23 cellular contexts compared by ENCODE assay signal in genomic region chr3:169268286-169268776, GRCh38.
DNase-seq lines count a peak whose midpoint lies in the region; FAIRE-seq and TF ChIP-seq lines count a peak whose summit lies in the region.
"Had no signal": no experiment of that assay in that cellular context is flagged by ENCODE, and none has a peak within 500 bp of the region (broad histone marks: within the 10 kb centered on the region; RNA-seq: fewer than 3 reads in every experiment).

No MANE protein-coding gene starts in this region.

- TF ChIP-seq POLR2A in H1 (IDR thresholded peaks at IDR 0.05; ENCODE audit: control extremely low read depth in 1 of 2, low read depth in 2 of 2, low read length in 2 of 2), result no peak

- H3K9me3 ChIP-seq in HUES48 (ENCODE audit: control insufficient read depth, insufficient read depth, low read length), result no peaks in the 10 kb centered on the region
- H3K9me3 ChIP-seq in H1 (ENCODE audit: insufficient read depth in 2 of 2, low read depth in 1 of 2, low read length in 1 of 2), result no peaks in the 10 kb centered on the region
- no peaks in the 10 kb centered on the region for H3K9me3 ChIP-seq in neural progenitor cell (ENCODE audit: low read depth)
- no peaks in the 10 kb centered on the region for H3K9me3 ChIP-seq in WERI-Rb-1 (ENCODE audit: severe bottlenecking)
- H3K9me3 ChIP-seq: gastrocnemius medialis, MG63, psoas muscle had no signal

- H2BK15ac ChIP-seq in H1 (ENCODE audit: low read length), result no peak overlapping the region

- H3K9ac ChIP-seq in HUES48 (ENCODE audit: low read depth, low read length), result no peak overlapping the region
- no peak overlapping the region for H3K9ac ChIP-seq in H1 (replicated peaks in 1 of 4; ENCODE audit: extremely low read depth in 1 of 4, low read depth in 3 of 4, low read length in 3 of 4)
- no peak overlapping the region for H3K9ac ChIP-seq in neural progenitor cell

- CTCF ChIA-PET in Calu3 (lab: Charles Lee), result interaction anchor here (0.5 to 1.0 kb wide), 2 partner anchors 53 to 122 kb away, joined by 3 to 7 read pairs; no protein-coding TSS in a partner anchor
- CTCF ChIA-PET in H1 (lab: Charles Lee; ENCODE audit: partially characterized antibody), result no interaction called here

- no TSS peak for BruUV-seq in Calu3 (replicated peaks; lab: Mats Ljungman, UMichigan)

- H3K18ac ChIP-seq in H1 (ENCODE audit: extremely low read depth, low read length), result no peak overlapping the region

- H3K23me2 ChIP-seq in H1 (ENCODE audit: low read depth, low read length), result no peaks in the 10 kb centered on the region

- intact Hi-C loops in Calu3 (cut with micrococcal nuclease; ENCODE audit: unreplicated experiment), result loop anchor here (2.0 kb wide), 1 partner anchor 18 kb away; no protein-coding TSS in a partner anchor

- peak overlapping the region; percentile 55 for H3K27ac Mint-ChIP-seq in Calu3 (ENCODE audit: unreplicated experiment)
- no peak overlapping the region for H3K27ac Mint-ChIP-seq in neural progenitor cell
- H3K27ac Mint-ChIP-seq: CD8-positive, alpha-beta memory T cell; endodermal cell had no signal

- H3K4me3 Mint-ChIP-seq in Calu3 (ENCODE audit: low read depth, unreplicated experiment), result peak overlapping the region; percentile 52
- no peak overlapping the region for H3K4me3 Mint-ChIP-seq in neural progenitor cell
- H3K4me3 Mint-ChIP-seq: CD8-positive, alpha-beta memory T cell; endodermal cell had no signal

- DNase-seq in Calu3 (no peak), H1 (ENCODE audit: low read depth in 1 of 2, low spot score in 2 of 2) (no peak), neural progenitor cell (ENCODE audit: low spot score) (no peak), NCI-H82 treated with DMSO at 0.1 percent for 48 hours (lab: John Stamatoyannopoulos, UW; ENCODE audit: unreplicated experiment) (no peak), WERI-Rb-1 (no peak), T-helper 9 cell (no peak)
- DNase-seq in stimulated activated CD4-positive, alpha-beta T cell treated with anti-CD3 and anti-CD28 coated beads, Interleukin-4, amount 100 ng/mL, for 24 hours, result no peak
- DNase-seq: activated naive CD4-positive, alpha-beta T cell treated with anti-CD3 and anti-CD28 coated beads, Interleukin-2, amount 50 U/mL, for 16 hours; AML-193; CD8-positive, alpha-beta memory T cell; endodermal cell; gastrocnemius medialis; HCEC 1CT; hypothalamus; left ventricle myocardium superior; MG63; NCI-H1694 treated with DMSO at 0.1 percent for 48 hours; psoas muscle had no signal

- peaks cover 10% of the 10 kb centered on the region for H3K36me3 Mint-ChIP-seq in Calu3 (ENCODE audit: insufficient read depth, unreplicated experiment)
- H3K36me3 Mint-ChIP-seq in neural progenitor cell, result no peaks in the 10 kb centered on the region
- H3K36me3 Mint-ChIP-seq: CD8-positive, alpha-beta memory T cell had no signal

- H3K4me1 Mint-ChIP-seq in Calu3 (ENCODE audit: low read depth, unreplicated experiment) (peaks cover 76% of the 10 kb centered on the region), neural progenitor cell (peaks cover 27% of the 10 kb centered on the region)
- H3K4me1 Mint-ChIP-seq: CD8-positive, alpha-beta memory T cell had no signal

- no peaks in the 10 kb centered on the region for H3K27me3 ChIP-seq in HUES48 (ENCODE audit: control insufficient read depth, insufficient read depth, low read length)
- H3K27me3 ChIP-seq in H1 (replicated peaks in 1 of 4; ENCODE audit: control insufficient read depth in 3 of 4, extremely low read depth in 1 of 4, insufficient read depth in 3 of 4, low read length in 3 of 4), result no peaks in the 10 kb centered on the region
- H3K27me3 ChIP-seq in neural progenitor cell, result no peaks in the 10 kb centered on the region
- H3K27me3 ChIP-seq in WERI-Rb-1 (ENCODE audit: insufficient read depth, low read depth, severe bottlenecking), result no peaks in the 10 kb centered on the region
- H3K27me3 ChIP-seq: gastrocnemius medialis, MG63 had no signal

- H3K9me3 Mint-ChIP-seq in Calu3 (ENCODE audit: low read depth, unreplicated experiment) (no peaks in the 10 kb centered on the region), neural progenitor cell (no peaks in the 10 kb centered on the region)
- H3K9me3 Mint-ChIP-seq: endodermal cell had no signal

- no peaks in the 10 kb centered on the region for H4K20me1 ChIP-seq in H1 (replicated peaks in 1 of 2; ENCODE audit: control insufficient read depth in 1 of 2, insufficient read depth in 2 of 2, low read length in 2 of 2)
- H4K20me1 ChIP-seq in neural progenitor cell (ENCODE audit: low read depth), result no peaks in the 10 kb centered on the region

- H3K27ac ChIP-seq in HUES48 (ENCODE audit: low read depth, low read length), result peak overlapping the region; percentile 63
- H3K27ac ChIP-seq in H1 (ENCODE audit: low read depth, low read length), result no peak overlapping the region
- H3K27ac ChIP-seq in neural progenitor cell, result no peak overlapping the region
- H3K27ac ChIP-seq in WERI-Rb-1, result no peak overlapping the region
- H3K27ac ChIP-seq: coronary artery, gastrocnemius medialis, psoas muscle had no signal

- no peak overlapping the region for H4K91ac ChIP-seq in H1 (replicated peaks; ENCODE audit: insufficient read length, low read length)

- H2AFZ ChIP-seq in H1 (ENCODE audit: low read length), result no peak overlapping the region
- no peak overlapping the region for H2AFZ ChIP-seq in neural progenitor cell (replicated peaks)

- H3K36me3 ChIP-seq in HUES48 (ENCODE audit: control insufficient read depth, insufficient read depth, low read length) (no peaks in the 10 kb centered on the region), H1 (ENCODE audit: control insufficient read depth in 2 of 4, insufficient read depth in 4 of 4, low read length in 3 of 4) (no peaks in the 10 kb centered on the region), neural progenitor cell (no peaks in the 10 kb centered on the region), WERI-Rb-1 (no peaks in the 10 kb centered on the region)
- H3K36me3 ChIP-seq: gastrocnemius medialis, MG63 had no signal

- no peak for TF ChIP-seq RAD21 in H1 (IDR thresholded peaks at IDR 0.05 in 1 of 2, conservative IDR thresholded peaks at IDR 0.05 in 1 of 2; ENCODE audit: low read depth in 2 of 2, low read length in 2 of 2)

- H4K8ac ChIP-seq in H1 (ENCODE audit: extremely low read depth, insufficient read depth, low read length), result no peak overlapping the region

- H3K4me1 ChIP-seq in HUES48 (ENCODE audit: control insufficient read depth, insufficient read depth, low read length) (peaks cover 18% of the 10 kb centered on the region), H1 (replicated peaks in 1 of 4; ENCODE audit: control insufficient read depth in 3 of 4, insufficient read depth in 4 of 4, low read length in 3 of 4) (peaks cover 0 to 4% (median 4%) of the 10 kb centered on the region in 4 experiments; a peak in 3 of 7 replicates), neural progenitor cell (peaks cover 21% of the 10 kb centered on the region)
- H3K4me1 ChIP-seq: gastrocnemius medialis, psoas muscle had no signal

- H3K27me3 Mint-ChIP-seq in Calu3 (ENCODE audit: unreplicated experiment) (no peaks in the 10 kb centered on the region), neural progenitor cell (ENCODE audit: insufficient read depth, low read depth) (no peaks in the 10 kb centered on the region)
- H3K27me3 Mint-ChIP-seq: CD8-positive, alpha-beta memory T cell had no signal

- H2BK20ac ChIP-seq in H1 (ENCODE audit: low read length), result no peak overlapping the region

- TF ChIP-seq CTCF in Calu3 (IDR thresholded peaks at IDR 0.05; ENCODE audit: unreplicated experiment), result no peak
- TF ChIP-seq CTCF in H1 (IDR thresholded peaks at IDR 0.05; ENCODE audit: control extremely low read depth in 1 of 3, insufficient read depth in 1 of 3, low read depth in 1 of 3, low read length in 3 of 3), result no peak
- no peak for TF ChIP-seq CTCF in neural progenitor cell (IDR thresholded peaks at IDR 0.05)
- TF ChIP-seq CTCF in WERI-Rb-1 (IDR thresholded peaks at IDR 0.05; ENCODE audit: low read depth, low read length), result no peak

- no peaks in the 10 kb centered on the region for H3K79me1 ChIP-seq in H1 (ENCODE audit: low read depth, low read length)

- WGBS in H1 (ENCODE audit: extremely low coverage in 1 of 2, insufficient coverage in 1 of 2, insufficient read length in 1 of 2, insufficient replicate concordance in 2 of 2, low coverage in 1 of 2, low lambda C conversion rate in 2 of 2, missing lambda C conversion rate in 1 of 2), 2 experiments, result 84% methylated on average over 3 of the region's 3 CpGs; no CpG with 5 or more reads in 1 of the 2 experiments

- H2AK5ac ChIP-seq in H1 (ENCODE audit: low read depth, low read length), result no peak overlapping the region

- no peak for TF ChIP-seq EP300 in H1 (IDR thresholded peaks at IDR 0.05; ENCODE audit: borderline replicate concordance in 1 of 2, low read depth in 2 of 2, low read length in 2 of 2)

- POLR2A ChIA-PET in H1 (lab: Charles Lee; ENCODE audit: partially characterized antibody), result interaction anchor here (0.7 kb wide), 1 partner anchor 32 kb away, joined by 3 read pairs; no protein-coding TSS in a partner anchor

- H2BK5ac ChIP-seq in H1 (ENCODE audit: low read depth, low read length), result no peak overlapping the region

- peak overlapping the region; percentile 30 to 31; a peak in 3 of 4 replicates for H3K4me2 ChIP-seq in H1 (ENCODE audit: insufficient read depth in 1 of 2, low read depth in 2 of 2, low read length in 2 of 2)
- H3K4me2 ChIP-seq in neural progenitor cell, result peak overlapping the region; percentile 8

- no peak overlapping the region for H3K14ac ChIP-seq in H1 (ENCODE audit: insufficient read length)

- no peak overlapping the region for H3K4ac ChIP-seq in H1 (replicated peaks; ENCODE audit: insufficient read length, low read depth, low read length)

- no peak overlapping the region; the same call in 1 of the 2 replicates for H3K4me3 ChIP-seq in HUES48 (ENCODE audit: low read depth, low read length)
- H3K4me3 ChIP-seq in H1 (ENCODE audit: extremely low read depth in 1 of 4, insufficient read depth in 2 of 4, low read depth in 3 of 4, low read length in 4 of 4), result peak overlapping the region in 1 of 4 experiments; percentile 5; a peak in 1 of 8 replicates
- no peak overlapping the region for H3K4me3 ChIP-seq in neural progenitor cell
- no peak overlapping the region for H3K4me3 ChIP-seq in WERI-Rb-1 (ENCODE audit: low read depth, low read length)
- H3K4me3 ChIP-seq: coronary artery, gastrocnemius medialis, K562, MG63, psoas muscle had no signal

- H3K79me2 ChIP-seq in H1 (ENCODE audit: control insufficient read depth in 1 of 2, insufficient read depth in 2 of 2, low read length in 2 of 2), result no peaks in the 10 kb centered on the region
- no peaks in the 10 kb centered on the region for H3K79me2 ChIP-seq in neural progenitor cell (ENCODE audit: low read depth)

- H3F3A ChIP-seq in neural progenitor cell (ENCODE audit: low read depth), result no peaks in the 10 kb centered on the region

- no peak overlapping the region for H2BK120ac ChIP-seq in H1 (replicated peaks; ENCODE audit: low read depth, low read length)

- H3K56ac ChIP-seq in H1 (replicated peaks; ENCODE audit: insufficient read length, low read depth, low read length), result no peak overlapping the region

- H2BK12ac ChIP-seq in H1 (ENCODE audit: low read depth, low read length), result no peak overlapping the region

- H4K5ac ChIP-seq in H1 (ENCODE audit: insufficient read length, low read depth, low read length), result no peak overlapping the region

- no peak overlapping the region for H3K23ac ChIP-seq in H1 (ENCODE audit: insufficient read length)

- no peak for FAIRE-seq in H1 (lab: Jason Lieb, UNC)
- FAIRE-seq: A204.1, GM12891, K562 had no signal
